In genomic region chr18:48402953-48403352, GRCh38 we compare ENCODE assay signal across 23 cellular contexts. TPM values are rescaled to one million over a fixed set of nuclear protein-coding genes. Genes with fewer than 3 reads are reported as not detected.
DNase-seq lines count a peak whose midpoint lies in the region; ATAC-seq and TF ChIP-seq lines count a peak whose summit lies in the region.
"Had no signal": no experiment of that assay in that cellular context is flagged by ENCODE, and none has a peak within 500 bp of the region (broad histone marks: within the 10 kb centered on the region; RNA-seq: fewer than 3 reads in every experiment).

No MANE protein-coding gene starts in this region.

- TF ChIP-seq CTCF in coronary artery (IDR thresholded peaks at IDR 0.05): no peak

- peak overlapping the region; percentile 3 to 33 for H3K27ac ChIP-seq in coronary artery
- H3K27ac ChIP-seq: psoas muscle, testis, VCaP had no signal

- no peak overlapping the region for H3K27ac Mint-ChIP-seq in activated T-cell treated with anti-CD3 and anti-CD28 coated beads, Interleukin-2, amount 50 U/mL, for 72 hours
- H3K27ac Mint-ChIP-seq: activated CD4-positive, alpha-beta memory T cell treated with anti-CD3 and anti-CD28 coated beads for 36 hours; CD8-positive, alpha-beta memory T cell; stimulated activated effector memory CD8-positive, alpha-beta T cell treated with anti-CD3 and anti-CD28 coated beads, Interleukin-12 subunit alpha, Interleukin-12 subunit beta, amount 100 ng/mL, for 72 hours; T-helper 1 cell treated with Interleukin-12 subunit alpha and Interleukin-12 subunit beta and Interleukin-4 antibody, amounts not matched to agents 30 μg/mL and 1 μg/mL, for 36 hours had no signal

- no peaks in the 10 kb centered on the region for H3K36me3 Mint-ChIP-seq in activated T-cell treated with anti-CD3 and anti-CD28 coated beads, Interleukin-2, amount 50 U/mL, for 72 hours (ENCODE audit: insufficient read depth in 2 of 2)
- H3K36me3 Mint-ChIP-seq: activated CD4-positive, alpha-beta memory T cell treated with anti-CD3 and anti-CD28 coated beads for 36 hours; CD8-positive, alpha-beta memory T cell; stimulated activated effector memory CD8-positive, alpha-beta T cell treated with anti-CD3 and anti-CD28 coated beads, Interleukin-12 subunit alpha, Interleukin-12 subunit beta, amount 100 ng/mL, for 72 hours had no signal

- H3K4me3 ChIP-seq in coronary artery: no peak overlapping the region
- H3K4me3 ChIP-seq: psoas muscle, testis had no signal

- H3K9me3 Mint-ChIP-seq in activated T-cell treated with anti-CD3 and anti-CD28 coated beads, Interleukin-2, amount 50 U/mL, for 72 hours: no peaks in the 10 kb centered on the region
- H3K9me3 Mint-ChIP-seq: activated CD4-positive, alpha-beta memory T cell treated with anti-CD3 and anti-CD28 coated beads for 36 hours; stimulated activated effector memory CD8-positive, alpha-beta T cell treated with anti-CD3 and anti-CD28 coated beads, Interleukin-12 subunit alpha, Interleukin-12 subunit beta, amount 100 ng/mL, for 72 hours; T-helper 1 cell treated with Interleukin-12 subunit alpha and Interleukin-12 subunit beta and Interleukin-4 antibody, amounts not matched to agents 30 μg/mL and 1 μg/mL, for 36 hours had no signal

- peak; percentile 55 for DNase-seq in AG08396 (ENCODE audit: low spot score)
- DNase-seq in HCEC 1CT: peak; percentile 11
- DNase-seq in coronary artery (ENCODE audit: low spot score): no peak
- DNase-seq in left kidney (ENCODE audit: low read depth, low spot score): peak; percentile 90
- no peak for DNase-seq in DMS79 treated with DMSO at 0.1 percent for 48 hours (lab: John Stamatoyannopoulos, UW)
- DNase-seq in activated T-cell treated with anti-CD3 and anti-CD28 coated beads, Interleukin-2, amount 50 U/mL, for 72 hours: no peak
- no peak for DNase-seq in NAMALWA (ENCODE audit: low spot score)
- DNase-seq: activated CD4-positive, alpha-beta memory T cell treated with anti-CD3 and anti-CD28 coated beads for 36 hours; activated T-cell treated with anti-CD3 and anti-CD28 coated beads for 4 hours; anterior cingulate cortex; CD8-positive, alpha-beta memory T cell; hippocampal formation; Karpas-422; NCI-H1105; NCI-H510A treated with DMSO at 0.1 percent for 48 hours; psoas muscle; SHP77 treated with DMSO at 0.1 percent for 48 hours; testis had no signal

- peaks cover 72% of the 10 kb centered on the region for H3K27me3 Mint-ChIP-seq in activated T-cell treated with anti-CD3 and anti-CD28 coated beads, Interleukin-2, amount 50 U/mL, for 72 hours (ENCODE audit: low read depth)

- no peak for ATAC-seq in activated T-cell treated with anti-CD3 and anti-CD28 coated beads, Interleukin-2, amount 50 U/mL, for 72 hours (replicated peaks in 1 of 2)
- no peak for ATAC-seq in HG02798 (IDR thresholded peaks at IDR 0.05; ENCODE audit: poor library complexity, unreplicated experiment)
- ATAC-seq: stimulated activated effector memory CD8-positive, alpha-beta T cell treated with anti-CD3 and anti-CD28 coated beads, Interleukin-12 subunit alpha, Interleukin-12 subunit beta, amount 100 ng/mL, for 72 hours had no signal

- H3K4me3 Mint-ChIP-seq in activated T-cell treated with anti-CD3 and anti-CD28 coated beads, Interleukin-2, amount 50 U/mL, for 72 hours: no peak overlapping the region
- H3K4me3 Mint-ChIP-seq: activated CD4-positive, alpha-beta memory T cell treated with anti-CD3 and anti-CD28 coated beads for 36 hours; CD8-positive, alpha-beta memory T cell; stimulated activated effector memory CD8-positive, alpha-beta T cell treated with anti-CD3 and anti-CD28 coated beads, Interleukin-12 subunit alpha, Interleukin-12 subunit beta, amount 100 ng/mL, for 72 hours; T-helper 1 cell treated with Interleukin-12 subunit alpha and Interleukin-12 subunit beta and Interleukin-4 antibody, amounts not matched to agents 30 μg/mL and 1 μg/mL, for 36 hours had no signal

- peaks cover 2% of the 10 kb centered on the region for H3K4me1 Mint-ChIP-seq in activated T-cell treated with anti-CD3 and anti-CD28 coated beads, Interleukin-2, amount 50 U/mL, for 72 hours (ENCODE audit: low read depth)

RNA-seq across cellular contexts. Expression of gene ZBTB7C, which starts 6.2 kb away (rescaled TPM):
- under 1 TPM in 1 of 2 donors, not detected in 1; 0.05 TPM for total RNA-seq in activated T-cell treated with anti-CD3 and anti-CD28 coated beads, Interleukin-2, amount 50 U/mL, for 72 hours
- total RNA-seq: mononuclear cell had no signal

Comparison
In these comparisons a context has a peak if more than half of its experiments do, and no peak if none do; other contexts are left out.
1. DNase-seq: peak in AG08396 (single experiment), HCEC 1CT (single experiment) and left kidney (single experiment); none in coronary artery (single experiment), DMS79 treated with DMSO at 0.1 percent for 48 hours (single experiment), activated T-cell treated with anti-CD3 and anti-CD28 coated beads, Interleukin-2, amount 50 U/mL, for 72 hours (0 of 2) and NAMALWA (single experiment).